ENCODE assay signal across 11 cellular contexts in genomic region chr12:15152456-15152855, GRCh38.
A peak's percentile ranks its signal among the peaks of the same experiment; 100 is the strongest.
DNase-seq lines count a peak whose midpoint lies in the region; ATAC-seq and TF ChIP-seq lines count a peak whose summit lies in the region.
"Had no signal": no experiment of that assay in that cellular context is flagged by ENCODE, and none has a peak within 500 bp of the region (broad histone marks: within the 10 kb centered on the region; RNA-seq: fewer than 3 reads in every experiment).

No MANE protein-coding gene starts in this region.

- no peaks in the 10 kb centered on the region for H3K9me3 Mint-ChIP-seq in CD8-positive, alpha-beta T cell
- H3K9me3 Mint-ChIP-seq: brain had no signal

- H3K27me3 ChIP-seq in left lung (no peaks in the 10 kb centered on the region), thoracic aorta (replicated peaks; ENCODE audit: insufficient read depth) (no peaks in the 10 kb centered on the region)
- no peaks in the 10 kb centered on the region for H3K27me3 ChIP-seq in CD8-positive, alpha-beta T cell (ENCODE audit: insufficient read depth, low read length)

- DNase-seq in LNCaP clone FGC (ENCODE audit: low read depth) (no peak), coronary artery (ENCODE audit: low spot score) (no peak), left lung (no peak), thoracic aorta (ENCODE audit: low spot score) (no peak), NCI-H146 (lab: John Stamatoyannopoulos, UW) (no peak), foreskin melanocyte (no peak)
- no peak for DNase-seq in CD8-positive, alpha-beta T cell
- DNase-seq: NCI-H2029 had no signal

- intact Hi-C loops in left lung (cut with DNase I): no loop called here
- intact Hi-C loops in CD8-positive, alpha-beta T cell (cut with DNase I, micrococcal nuclease): loop anchor here in 1 of 2 experiments (5.0 kb wide), 1 partner anchor 430 kb away; no protein-coding TSS in a partner anchor

- no peaks in the 10 kb centered on the region for H3K36me3 Mint-ChIP-seq in CD8-positive, alpha-beta T cell
- H3K36me3 Mint-ChIP-seq: brain had no signal

- no peak overlapping the region for H3K4me3 ChIP-seq in LNCaP clone FGC (ENCODE audit: low read depth, low read length)
- H3K4me3 ChIP-seq in coronary artery: no peak overlapping the region
- H3K4me3 ChIP-seq in left lung: no peak overlapping the region
- peak overlapping the region; percentile 17 for H3K4me3 ChIP-seq in thoracic aorta
- no peak overlapping the region for H3K4me3 ChIP-seq in CD8-positive, alpha-beta T cell (ENCODE audit: low read depth, low read length)

- TF ChIP-seq CTCF in LNCaP clone FGC (IDR thresholded peaks at IDR 0.05; ENCODE audit: control insufficient read depth, extremely low read depth, insufficient read depth) (peak; percentile 31), coronary artery (IDR thresholded peaks at IDR 0.05) (no peak), left lung (IDR thresholded peaks at IDR 0.05) (no peak), thoracic aorta (IDR thresholded peaks at IDR 0.05) (peak; percentile 47)
- no peak for TF ChIP-seq CTCF in CD8-positive, alpha-beta T cell (IDR thresholded peaks at IDR 0.05)

- POLR2A ChIA-PET in CD8-positive, alpha-beta T cell (lab: Charles Lee): no interaction called here

- CTCF ChIA-PET in CD8-positive, alpha-beta T cell (lab: Charles Lee): interaction anchor here (1.3 kb wide), 1 partner anchor 68 kb away, joined by 3 read pairs; the partner anchor contains the start of gene RERG

- ATAC-seq in left lung: peak; percentile 67
- peak; percentile 58 for ATAC-seq in thoracic aorta (ENCODE audit: insufficient number of reproducible peaks, low FRiP score, low read depth)
- ATAC-seq in CD8-positive, alpha-beta T cell: no peak

- no peak overlapping the region for H3K27ac Mint-ChIP-seq in CD8-positive, alpha-beta T cell

- H3K4me1 Mint-ChIP-seq in CD8-positive, alpha-beta T cell (ENCODE audit: low read depth): no peaks in the 10 kb centered on the region

- H3K4me1 ChIP-seq in left lung (peaks cover 0 to 2% of the 10 kb centered on the region in 2 donors), thoracic aorta (ENCODE audit: control insufficient read depth in 1 of 2, low read depth in 2 of 2) (peaks cover 47 to 73% of the 10 kb centered on the region in 2 donors)
- H3K4me1 ChIP-seq in CD8-positive, alpha-beta T cell (ENCODE audit: insufficient read depth, low read length): no peaks in the 10 kb centered on the region

- H3K36me3 ChIP-seq in left lung (no peaks in the 10 kb centered on the region), thoracic aorta (no peaks in the 10 kb centered on the region)
- no peaks in the 10 kb centered on the region for H3K36me3 ChIP-seq in CD8-positive, alpha-beta T cell (ENCODE audit: insufficient read depth, low read length)
- H3K36me3 ChIP-seq: neutrophil had no signal

- H3K9me3 ChIP-seq in left lung (no peaks in the 10 kb centered on the region), thoracic aorta (no peaks in the 10 kb centered on the region)
- no peaks in the 10 kb centered on the region for H3K9me3 ChIP-seq in CD8-positive, alpha-beta T cell (ENCODE audit: low read length)
- H3K9me3 ChIP-seq: neutrophil had no signal

- H3K27ac ChIP-seq in coronary artery: peak overlapping the region; percentile 25 to 68
- H3K27ac ChIP-seq in left lung: peak overlapping the region in 1 of 2 donors; percentile 47
- peak overlapping the region; percentile 82 to 91 for H3K27ac ChIP-seq in thoracic aorta
- H3K27ac ChIP-seq in CD8-positive, alpha-beta T cell (ENCODE audit: low read depth, low read length): no peak overlapping the region
- H3K27ac ChIP-seq: HL-60, neutrophil had no signal

- H3K4me3 Mint-ChIP-seq in CD8-positive, alpha-beta T cell: no peak overlapping the region
- H3K4me3 Mint-ChIP-seq: brain had no signal

- peaks cover 18% of the 10 kb centered on the region for H3K27me3 Mint-ChIP-seq in CD8-positive, alpha-beta T cell (ENCODE audit: low read depth)

Comparison
In these comparisons a context has a peak if more than half of its experiments do, and no peak if none do; other contexts are left out.
1. CTCF ChIP-seq: peak in LNCaP clone FGC (single experiment) and thoracic aorta (single experiment); none in coronary artery (single experiment), left lung (0 of 2) and CD8-positive, alpha-beta T cell (single experiment).